ENCODE assay signal across 8 cellular contexts in the genomic region with DNA sequence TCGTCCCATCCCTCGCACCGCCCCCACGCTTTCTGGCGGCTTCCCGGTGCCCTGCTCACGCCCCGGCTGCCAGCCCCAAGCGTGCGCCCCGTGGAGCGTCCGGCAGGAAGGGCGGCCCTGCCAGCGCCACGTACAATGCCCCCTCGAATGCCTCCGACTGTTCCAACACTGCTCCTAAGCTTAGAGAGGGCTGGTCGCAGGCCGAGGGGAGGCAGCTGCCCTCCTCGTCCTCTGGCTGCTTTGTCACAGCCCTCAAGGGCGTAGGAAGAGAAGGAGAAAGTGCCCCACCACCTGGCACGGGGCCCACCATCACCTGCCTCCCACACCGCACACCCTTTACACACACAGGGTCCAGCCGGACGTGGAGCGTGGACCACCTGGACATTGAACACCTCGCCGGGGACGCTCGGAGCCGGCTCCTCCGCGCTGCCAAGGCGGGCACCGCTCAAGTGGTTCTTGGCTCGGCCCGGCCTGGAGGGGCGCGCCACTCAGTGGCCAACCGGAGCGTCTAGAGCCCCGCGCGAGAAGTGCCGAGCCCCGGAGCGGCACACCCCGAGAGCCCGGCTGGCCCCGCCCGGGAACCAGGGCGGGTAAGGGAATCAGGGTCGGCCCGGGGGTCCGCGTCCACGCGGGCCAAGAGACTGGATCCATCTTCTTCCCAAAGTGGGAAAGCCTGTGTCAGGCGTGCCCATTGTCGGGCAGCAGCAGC. TPM values are rescaled to one million over a fixed set of nuclear protein-coding genes. Genes with fewer than 3 reads are reported as not detected.
A peak's percentile ranks its signal among the peaks of the same experiment; 100 is the strongest.
DNase-seq lines count a peak whose midpoint lies in the region; ATAC-seq, FAIRE-seq and TF ChIP-seq lines count a peak whose summit lies in the region.

No MANE protein-coding gene starts in this region.

- TF ChIP-seq POLR2A in HepG2 (IDR thresholded peaks at IDR 0.05; ENCODE audit: insufficient read depth in 1 of 2, low read depth in 2 of 2, low read length in 2 of 2) (no peak), testis (IDR thresholded peaks at IDR 0.05) (no peak)

- H3K36me3 ChIP-seq in CD8-positive, alpha-beta memory T cell (ENCODE audit: insufficient read depth, low read length): no peaks in the 10 kb centered on the region
- H3K36me3 ChIP-seq in HepG2 (replicated peaks in 1 of 2; ENCODE audit: control insufficient read depth in 1 of 2, insufficient read depth in 2 of 2, low read length in 2 of 2) (no peaks in the 10 kb centered on the region), testis (ENCODE audit: low read depth, missing control alignments) (no peaks in the 10 kb centered on the region)

- WGBS in HepG2 (ENCODE audit: low lambda C conversion rate): 32% methylated on average over 24 of the region's 61 CpGs
- 1 to 2% methylated on average over 21 to 61 of the region's 61 CpGs for WGBS in testis, 2 donors

- H3K4me3 ChIP-seq in CD8-positive, alpha-beta memory T cell (ENCODE audit: low read length): no peak overlapping the region
- H3K4me3 ChIP-seq in HepG2 (replicated peaks in 1 of 3; ENCODE audit: insufficient read depth in 1 of 3, low read depth in 2 of 3, low read length in 3 of 3) (no peak overlapping the region; a peak in 1 of 6 replicates), testis (peak overlapping the region; percentile 41 to 53)

- no peaks in the 10 kb centered on the region for H3K9me3 ChIP-seq in CD8-positive, alpha-beta memory T cell (ENCODE audit: low read length)
- no peaks in the 10 kb centered on the region for H3K9me3 ChIP-seq in HepG2 (ENCODE audit: low read length)
- H3K9me3 ChIP-seq in testis: no peaks in the 10 kb centered on the region

- DNase-seq in CD8-positive, alpha-beta memory T cell: no peak
- peak; percentile 15 for DNase-seq in NCI-H748 treated with DMSO at 0.1 percent for 48 hours (lab: John Stamatoyannopoulos, UW)
- no peak for DNase-seq in central memory CD8-positive, alpha-beta T cell (ENCODE audit: low spot score in 2 of 2)
- DNase-seq in HepG2 (ENCODE audit: low spot score): no peak
- DNase-seq in testis: peak; percentile 51
- DNase-seq in HT-29 (ENCODE audit: low spot score): no peak

- TF ChIP-seq CTCF in HepG2 (CRISPR knock-in tag; IDR thresholded peaks at IDR 0.05) (0 out of 2 replicates have a peak, but pooled peaks have one; percentile 8), testis (IDR thresholded peaks at IDR 0.05) (no peak)

- peaks cover 12% of the 10 kb centered on the region; the same call in 1 of the 2 replicates for H4K20me1 ChIP-seq in HepG2 (ENCODE audit: insufficient read depth, low read length)

- peak overlapping the region in 1 of 8 donors; percentile 16 for H3K27ac Mint-ChIP-seq in CD8-positive, alpha-beta memory T cell
- no peak overlapping the region for H3K27ac Mint-ChIP-seq in central memory CD8-positive, alpha-beta T cell (ENCODE audit: low read depth)

- peaks cover 0 to 8% (median 4%) of the 10 kb centered on the region in 5 donors for H3K9me3 Mint-ChIP-seq in CD8-positive, alpha-beta memory T cell
- H3K9me3 Mint-ChIP-seq in central memory CD8-positive, alpha-beta T cell: no peaks in the 10 kb centered on the region

- intact Hi-C loops in HepG2 (cut with micrococcal nuclease; ENCODE audit: unreplicated experiment): no loop called here
- intact Hi-C loops in testis (cut with DNase I; ENCODE audit: low total_unique reads): no loop called here

- H3K27me3 ChIP-seq in CD8-positive, alpha-beta memory T cell (ENCODE audit: insufficient read depth, low read length, poor library complexity, severe bottlenecking): peaks cover 30% of the 10 kb centered on the region
- H3K27me3 ChIP-seq in HepG2 (ENCODE audit: control insufficient read depth in 1 of 2, insufficient read depth in 2 of 2, low read length in 2 of 2): peaks cover 7 to 36% of the 10 kb centered on the region in 2 experiments
- H3K27me3 ChIP-seq in testis: no peaks in the 10 kb centered on the region

- H3K4me3 Mint-ChIP-seq in CD8-positive, alpha-beta memory T cell: peak overlapping the region in 6 of 7 donors; percentile 17 to 74 (median 56)
- H3K4me3 Mint-ChIP-seq in central memory CD8-positive, alpha-beta T cell: peak overlapping the region; percentile 37

- peaks cover 13 to 23% (median 15%) of the 10 kb centered on the region in 3 donors for H3K4me1 Mint-ChIP-seq in CD8-positive, alpha-beta memory T cell
- peaks cover 8% of the 10 kb centered on the region for H3K4me1 Mint-ChIP-seq in central memory CD8-positive, alpha-beta T cell

- peaks cover 60 to 75% of the 10 kb centered on the region in 2 donors for H3K27me3 Mint-ChIP-seq in CD8-positive, alpha-beta memory T cell
- H3K27me3 Mint-ChIP-seq in central memory CD8-positive, alpha-beta T cell: peaks cover 80% of the 10 kb centered on the region

- no peak overlapping the region for H3K9ac ChIP-seq in HepG2 (ENCODE audit: insufficient read depth, low read depth, low read length)

- H3K27ac ChIP-seq in CD8-positive, alpha-beta memory T cell (ENCODE audit: low read depth, low read length): no peak overlapping the region
- H3K27ac ChIP-seq in HepG2 (ENCODE audit: extremely low read length, insufficient read depth, low read length): no peak overlapping the region
- H3K27ac ChIP-seq in testis: no peak overlapping the region

- no peak overlapping the region for H2AFZ ChIP-seq in HepG2 (ENCODE audit: low read length)

- FAIRE-seq in HepG2 (lab: Jason Lieb, UNC): no peak

- POLR2A ChIA-PET in CD8-positive, alpha-beta memory T cell (lab: Charles Lee): no interaction called here
- POLR2A ChIA-PET in HepG2 (lab: Yijun Ruan, JAX): no interaction called here

- H3K36me3 Mint-ChIP-seq in CD8-positive, alpha-beta memory T cell: peaks cover 0 to 3% (median 0%) of the 10 kb centered on the region in 3 donors
- no peaks in the 10 kb centered on the region for H3K36me3 Mint-ChIP-seq in central memory CD8-positive, alpha-beta T cell (ENCODE audit: insufficient read depth)

- ATAC-seq in GM21528 (IDR thresholded peaks at IDR 0.05; ENCODE audit: low FRiP score, unreplicated experiment): peak; percentile 29
- ATAC-seq in central memory CD8-positive, alpha-beta T cell (replicated peaks; ENCODE audit: extremely low read depth, poor library complexity, severe bottlenecking): no peak
- peak; percentile 29 for ATAC-seq in HepG2
- no peak for ATAC-seq in HG03342 (IDR thresholded peaks at IDR 0.05; ENCODE audit: unreplicated experiment)

- no peak for TF ChIP-seq RAD21 in HepG2 (CRISPR knock-in tag; IDR thresholded peaks at IDR 0.05)

- no peak for TF ChIP-seq EP300 in HepG2 (IDR thresholded peaks at IDR 0.05; ENCODE audit: low read depth in 2 of 2, low read length in 2 of 2)
- no peak for TF ChIP-seq EP300 in HepG2 (CRISPR knock-in tag; IDR thresholded peaks at IDR 0.05; ENCODE audit: borderline replicate concordance)

- no TSS peak for BruUV-seq in HepG2 (replicated peaks; lab: Mats Ljungman, UMichigan)

- H3K79me2 ChIP-seq in HepG2 (ENCODE audit: insufficient read depth, low read length): no peaks in the 10 kb centered on the region

- peaks cover 8% of the 10 kb centered on the region for H3K4me1 ChIP-seq in CD8-positive, alpha-beta memory T cell (ENCODE audit: insufficient read depth, low read length)
- H3K4me1 ChIP-seq in HepG2 (ENCODE audit: insufficient read depth, low read length) (no peaks in the 10 kb centered on the region), testis (peaks cover 17% of the 10 kb centered on the region)

- CTCF ChIA-PET in CD8-positive, alpha-beta memory T cell (lab: Charles Lee): no interaction called here
- CTCF ChIA-PET in HepG2 (lab: Yijun Ruan, JAX; ENCODE audit: low intra/inter-chr PET ratio, low total read pairs): no interaction called here

- no peak overlapping the region for H3K4me2 ChIP-seq in HepG2 (ENCODE audit: low read depth, low read length)

- in situ Hi-C loops in HepG2 (cut with HindIII; ENCODE audit: extremely low pct_ligation_motif_present, low pct_unique_long_range_greater_than_20kb): no loop called here

TF ChIP-seq in HepG2, 621 proteins besides CTCF, POLR2A, EP300 and RAD21:
- TF ChIP-seq, protein P1, sequence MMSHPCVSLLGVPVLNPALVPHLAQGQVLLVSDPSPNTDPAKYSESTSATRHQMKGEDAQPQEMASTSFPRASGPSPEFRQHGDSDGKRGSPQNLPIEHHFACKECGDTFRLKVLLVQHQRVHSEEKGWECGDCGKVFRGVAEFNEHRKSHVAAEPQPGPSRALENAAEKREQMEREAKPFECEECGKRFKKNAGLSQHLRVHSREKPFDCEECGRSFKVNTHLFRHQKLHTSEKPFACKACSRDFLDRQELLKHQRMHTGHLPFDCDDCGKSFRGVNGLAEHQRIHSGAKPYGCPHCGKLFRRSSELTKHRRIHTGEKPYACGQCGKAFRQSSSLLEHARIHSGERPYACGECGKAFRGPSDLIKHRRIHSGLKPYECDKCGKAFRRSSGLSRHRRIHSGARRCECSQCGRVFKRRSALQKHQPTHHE (CRISPR knock-in tag; IDR thresholded peaks at IDR 0.05; ENCODE audit: borderline replicate concordance): no peak
- 0 out of 2 replicates have a peak, but pooled peaks have one; percentile 44 for TF ChIP-seq EZH2 (conservative IDR thresholded peaks at IDR 0.05; ENCODE audit: low read depth, low read length)

RNA-seq across cellular contexts. Expression of a gene that starts 0.8 kb away (rescaled TPM):
- not detected for total RNA-seq in CD8-positive, alpha-beta memory T cell
- polyA plus RNA-seq in CD8-positive, alpha-beta memory T cell: not detected
- not detected in 2 replicates for total RNA-seq in HepG2 (2016; rRNA removed; fragmentation: Illumina TruSeq; extraction: Trizol)
- not detected in 2 replicates for total RNA-seq in HepG2 (2016; cell fraction: cytosol; rRNA removed; fragmentation: Illumina TruSeq; extraction: Trizol; ENCODE audit: low read depth)
- not detected in 2 replicates for total RNA-seq in HepG2 (2016; cell fraction: insoluble cytoplasmic fraction; rRNA removed; fragmentation: Illumina TruSeq; extraction: Trizol)
- not detected in 2 replicates for total RNA-seq in HepG2 (2016; cell fraction: membrane; rRNA removed; fragmentation: Illumina TruSeq; extraction: Trizol)
- total RNA-seq in HepG2 (2016; cell fraction: nucleus; rRNA removed; fragmentation: Illumina TruSeq; extraction: Trizol): not detected in 2 replicates
- polyA plus RNA-seq in HepG2 (2011; rRNA removed): not detected in 2 replicates
- not detected in 2 replicates for polyA plus RNA-seq in HepG2 (2011; cell fraction: cytosol; rRNA removed)
- polyA plus RNA-seq in HepG2 (2011; cell fraction: nucleus; rRNA removed): not detected in 2 replicates
- polyA plus RNA-seq in HepG2 (2012): not detected in 2 replicates
- polyA plus RNA-seq in HepG2 (2016; cell fraction: cytosol; fragmentation: Illumina TruSeq; extraction: Trizol; ENCODE audit: low read depth): not detected in 2 replicates
- not detected in 2 replicates for polyA plus RNA-seq in HepG2 (2016; cell fraction: insoluble cytoplasmic fraction; fragmentation: Illumina TruSeq; extraction: Trizol; ENCODE audit: low read depth)
- polyA plus RNA-seq in HepG2 (2016; cell fraction: membrane; fragmentation: Illumina TruSeq; extraction: Trizol; ENCODE audit: low read depth): not detected in 2 replicates
- polyA plus RNA-seq in HepG2 (2016; cell fraction: nucleus; fragmentation: Illumina TruSeq; extraction: Trizol; ENCODE audit: insufficient read depth, low read depth): not detected in 2 replicates
- polyA minus RNA-seq in HepG2 (2011; rRNA and poly(A)+ RNA removed; ENCODE audit: low replicate concordance): 22.4 TPM in 1 of 2 replicates, not detected in the other
- polyA minus RNA-seq in HepG2 (2011; cell fraction: cytosol; rRNA and poly(A)+ RNA removed): not detected in 2 replicates
- polyA minus RNA-seq in HepG2 (2011; cell fraction: nucleus; rRNA and poly(A)+ RNA removed): not detected in 2 replicates
- 1 to 10 TPM; 2.0 to 4.8 TPM for total RNA-seq in testis
- polyA plus RNA-seq in testis (ENCODE audit: insufficient read depth, low read depth, low replicate concordance): 2.9 TPM
- total RNA-seq in HT-29 (2014; rRNA removed; shearing (Covaris generic)): not detected in 2 replicates

Comparison
In these comparisons a context has a peak if more than half of its experiments do, and no peak if none do; other contexts are left out.
1. DNase-seq: peak in NCI-H748 treated with DMSO at 0.1 percent for 48 hours (single experiment) and testis (single experiment); none in CD8-positive, alpha-beta memory T cell (0 of 5), central memory CD8-positive, alpha-beta T cell (0 of 2), HepG2 (single experiment) and HT-29 (single experiment).
2. H3K4me3 ChIP-seq: peak in testis (2 of 2); none in CD8-positive, alpha-beta memory T cell (single experiment) and HepG2 (0 of 3).
3. ATAC-seq: peak in GM21528 (single experiment) and HepG2 (single experiment); none in central memory CD8-positive, alpha-beta T cell (single experiment) and HG03342 (single experiment).